1 cellular context compared by ENCODE assay signal in genomic region chr2:158695744-158696143, GRCh38.
A peak's percentile ranks its signal among the peaks of the same experiment; 100 is the strongest.
TF ChIP-seq lines count a peak whose summit lies in the region.

No MANE protein-coding gene starts in this region.

TF ChIP-seq in HepG2, 621 proteins besides CTCF, POLR2A, EP300 and RAD21 (continued from another document):
- TF ChIP-seq ZBTB10 (CRISPR knock-in tag; IDR thresholded peaks at IDR 0.05; ENCODE audit: borderline replicate concordance) (0 out of 2 replicates have a peak, but pooled peaks have one; percentile 36), BCL3 (CRISPR knock-in tag; IDR thresholded peaks at IDR 0.05) (0 out of 2 replicates have a peak, but pooled peaks have one; percentile 25), ZBTB7B (CRISPR knock-in tag; IDR thresholded peaks at IDR 0.05) (peak; percentile 81; the same call in 1 of the 2 replicates), BHLHE40 (IDR thresholded peaks at IDR 0.05; ENCODE audit: low read length) (peak; percentile 97), HNF4A (CRISPR knock-in tag; IDR thresholded peaks at IDR 0.05) (peak; percentile 99), RARA (CRISPR knock-in tag; IDR thresholded peaks at IDR 0.05) (peak; percentile 93), ZNF501 (CRISPR knock-in tag; IDR thresholded peaks at IDR 0.05) (peak; percentile 53; the same call in 1 of the 2 replicates), ZFY (CRISPR knock-in tag; IDR thresholded peaks at IDR 0.05) (peak; percentile 77), CBX5 (CRISPR knock-in tag; IDR thresholded peaks at IDR 0.05; ENCODE audit: borderline replicate concordance) (peak; percentile 95; the same call in 1 of the 2 replicates), MYC (CRISPR knock-in tag; IDR thresholded peaks at IDR 0.05; ENCODE audit: borderline replicate concordance) (peak; percentile 86; the same call in 1 of the 2 replicates), ZFX (CRISPR knock-in tag; IDR thresholded peaks at IDR 0.05; ENCODE audit: low read depth) (peak; percentile 57), DPF2 (CRISPR knock-in tag; IDR thresholded peaks at IDR 0.05; ENCODE audit: borderline replicate concordance, low read depth) (peak; percentile 85), MNT (IDR thresholded peaks at IDR 0.05) (peak; percentile 51), ZNF670 (CRISPR knock-in tag; IDR thresholded peaks at IDR 0.05; ENCODE audit: borderline replicate concordance) (0 out of 2 replicates have a peak, but pooled peaks have one; percentile 32), TBX2 (CRISPR knock-in tag; IDR thresholded peaks at IDR 0.05; ENCODE audit: borderline replicate concordance) (peak; percentile 95), ZNF547 (CRISPR knock-in tag; IDR thresholded peaks at IDR 0.05) (peak; percentile 64; the same call in 1 of the 2 replicates), ZNF605 (CRISPR knock-in tag; IDR thresholded peaks at IDR 0.05) (peak; percentile 79), GZF1 (CRISPR knock-in tag; IDR thresholded peaks at IDR 0.05) (0 out of 2 replicates have a peak, but pooled peaks have one; percentile 36), ZNF503 (CRISPR knock-in tag; IDR thresholded peaks at IDR 0.05) (0 out of 2 replicates have a peak, but pooled peaks have one; percentile 53), ZFP36L1 (CRISPR knock-in tag; IDR thresholded peaks at IDR 0.05) (0 out of 2 replicates have a peak, but pooled peaks have one; percentile 52), GABPB1 (CRISPR knock-in tag; IDR thresholded peaks at IDR 0.05) (peak; percentile 51), SPEN (CRISPR knock-in tag; IDR thresholded peaks at IDR 0.05; ENCODE audit: low read depth) (peak; percentile 74), ZMYM3 (CRISPR knock-in tag; IDR thresholded peaks at IDR 0.05) (peak; percentile 94), SALL1 (CRISPR knock-in tag; IDR thresholded peaks at IDR 0.05) (peak; percentile 99), MAX (IDR thresholded peaks at IDR 0.05) (peak; percentile 85), ZNF644 (CRISPR knock-in tag; IDR thresholded peaks at IDR 0.05; ENCODE audit: low read depth) (peak; percentile 95), ZNF747 (CRISPR knock-in tag; IDR thresholded peaks at IDR 0.05; ENCODE audit: borderline replicate concordance) (peak; percentile 53; the same call in 1 of the 2 replicates), ARID4A (CRISPR knock-in tag; IDR thresholded peaks at IDR 0.05; ENCODE audit: borderline replicate concordance) (peak; percentile 73; the same call in 1 of the 2 replicates), ELF1 (CRISPR knock-in tag; IDR thresholded peaks at IDR 0.05) (peak; percentile 33; the same call in 1 of the 2 replicates), ATF7-NPFF (CRISPR knock-in tag; IDR thresholded peaks at IDR 0.05; ENCODE audit: low read depth) (peak; percentile 48; the same call in 1 of the 2 replicates), ETV5 (CRISPR knock-in tag; IDR thresholded peaks at IDR 0.05; ENCODE audit: borderline replicate concordance) (peak; percentile 43; the same call in 1 of the 2 replicates), RXRB (CRISPR knock-in tag; IDR thresholded peaks at IDR 0.05; ENCODE audit: borderline replicate concordance) (peak; percentile 96), ZSCAN21 (CRISPR knock-in tag; IDR thresholded peaks at IDR 0.05; ENCODE audit: borderline replicate concordance) (peak; percentile 52; the same call in 1 of the 2 replicates), ZMYM4 (CRISPR knock-in tag; IDR thresholded peaks at IDR 0.05) (peak; percentile 97), ZNF331 (CRISPR knock-in tag; IDR thresholded peaks at IDR 0.05) (peak; percentile 98), NCOA2 (CRISPR knock-in tag; IDR thresholded peaks at IDR 0.05) (peak; percentile 91), ZNF546 (CRISPR knock-in tag; conservative IDR thresholded peaks at IDR 0.05) (0 out of 2 replicates have a peak, but pooled peaks have one; percentile 21), IKZF5 (CRISPR knock-in tag; IDR thresholded peaks at IDR 0.05) (peak; percentile 85; the same call in 1 of the 2 replicates), BRCA1 (CRISPR knock-in tag; IDR thresholded peaks at IDR 0.05) (peak; percentile 43; the same call in 1 of the 2 replicates)
- TF ChIP-seq, protein P1, sequence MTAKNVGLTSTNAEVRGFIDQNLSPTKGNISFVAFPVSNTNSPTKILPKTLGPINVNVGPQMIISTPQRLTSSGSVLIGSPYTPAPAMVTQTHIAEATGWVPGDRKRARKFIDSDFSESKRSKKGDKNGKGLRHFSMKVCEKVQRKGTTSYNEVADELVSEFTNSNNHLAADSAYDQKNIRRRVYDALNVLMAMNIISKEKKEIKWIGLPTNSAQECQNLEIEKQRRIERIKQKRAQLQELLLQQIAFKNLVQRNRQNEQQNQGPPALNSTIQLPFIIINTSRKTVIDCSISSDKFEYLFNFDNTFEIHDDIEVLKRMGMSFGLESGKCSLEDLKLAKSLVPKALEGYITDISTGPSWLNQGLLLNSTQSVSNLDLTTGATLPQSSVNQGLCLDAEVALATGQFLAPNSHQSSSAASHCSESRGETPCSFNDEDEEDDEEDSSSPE (CRISPR knock-in tag; IDR thresholded peaks at IDR 0.05): peak; percentile 42; the same call in 1 of the 2 replicates
- TF ChIP-seq, protein P2, sequence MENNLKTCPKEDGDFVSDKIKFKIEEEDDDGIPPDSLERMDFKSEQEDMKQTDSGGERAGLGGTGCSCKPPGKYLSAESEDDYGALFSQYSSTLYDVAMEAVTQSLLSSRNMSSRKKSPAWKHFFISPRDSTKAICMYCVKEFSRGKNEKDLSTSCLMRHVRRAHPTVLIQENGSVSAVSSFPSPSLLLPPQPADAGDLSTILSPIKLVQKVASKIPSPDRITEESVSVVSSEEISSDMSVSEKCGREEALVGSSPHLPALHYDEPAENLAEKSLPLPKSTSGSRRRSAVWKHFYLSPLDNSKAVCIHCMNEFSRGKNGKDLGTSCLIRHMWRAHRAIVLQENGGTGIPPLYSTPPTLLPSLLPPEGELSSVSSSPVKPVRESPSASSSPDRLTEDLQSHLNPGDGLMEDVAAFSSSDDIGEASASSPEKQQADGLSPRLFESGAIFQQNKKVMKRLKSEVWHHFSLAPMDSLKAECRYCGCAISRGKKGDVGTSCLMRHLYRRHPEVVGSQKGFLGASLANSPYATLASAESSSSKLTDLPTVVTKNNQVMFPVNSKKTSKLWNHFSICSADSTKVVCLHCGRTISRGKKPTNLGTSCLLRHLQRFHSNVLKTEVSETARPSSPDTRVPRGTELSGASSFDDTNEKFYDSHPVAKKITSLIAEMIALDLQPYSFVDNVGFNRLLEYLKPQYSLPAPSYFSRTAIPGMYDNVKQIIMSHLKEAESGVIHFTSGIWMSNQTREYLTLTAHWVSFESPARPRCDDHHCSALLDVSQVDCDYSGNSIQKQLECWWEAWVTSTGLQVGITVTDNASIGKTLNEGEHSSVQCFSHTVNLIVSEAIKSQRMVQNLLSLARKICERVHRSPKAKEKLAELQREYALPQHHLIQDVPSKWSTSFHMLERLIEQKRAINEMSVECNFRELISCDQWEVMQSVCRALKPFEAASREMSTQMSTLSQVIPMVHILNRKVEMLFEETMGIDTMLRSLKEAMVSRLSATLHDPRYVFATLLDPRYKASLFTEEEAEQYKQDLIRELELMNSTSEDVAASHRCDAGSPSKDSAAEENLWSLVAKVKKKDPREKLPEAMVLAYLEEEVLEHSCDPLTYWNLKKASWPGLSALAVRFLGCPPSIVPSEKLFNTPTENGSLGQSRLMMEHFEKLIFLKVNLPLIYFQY (CRISPR knock-in tag; IDR thresholded peaks at IDR 0.05; ENCODE audit: borderline replicate concordance): 0 out of 2 replicates have a peak, but pooled peaks have one; percentile 53
TF ChIP-seq in HepG2: peak in this region for 255; not testable (repeated sequence) for 366.
